21 cellular contexts compared by ENCODE assay signal in the genomic region with DNA sequence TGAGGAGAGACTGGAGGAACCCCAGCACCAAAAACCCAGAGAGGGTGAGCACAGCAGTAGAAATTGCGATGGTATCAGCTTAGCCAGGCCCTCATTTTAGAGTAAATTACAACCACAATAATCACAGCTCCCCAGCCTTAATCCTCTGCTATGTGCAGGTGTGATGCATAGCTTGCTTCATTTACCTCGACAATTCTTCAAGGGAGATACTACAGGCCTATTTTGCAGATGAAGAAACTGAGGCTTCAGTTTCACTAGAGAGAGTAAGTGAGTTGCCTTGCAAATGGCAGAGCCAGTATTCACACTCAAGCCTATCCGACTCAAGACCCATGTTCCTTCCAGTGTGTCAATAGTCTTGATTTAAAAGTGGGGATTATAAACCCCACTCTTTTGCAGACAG.
"Had no signal": no experiment of that assay in that cellular context is flagged by ENCODE, and none has a peak within 500 bp of the region (broad histone marks: within the 10 kb centered on the region; RNA-seq: fewer than 3 reads in every experiment).

No MANE protein-coding gene starts in this region.

- ATAC-seq: left lobe of liver; mucosa of descending colon; psoas muscle; stimulated activated naive B cell treated with anti-CD40 and anti-IgM and Interleukin-4, amounts not matched to agents 10 μg/mL and 1 μg/mL and 100 μg/mL, for 72 hours had no signal

- H3K27me3 ChIP-seq: heart left ventricle, neural progenitor cell, testis, tibial nerve had no signal

- H2AFZ ChIP-seq: neural progenitor cell had no signal

- H3K9ac ChIP-seq: neural progenitor cell had no signal

- H3K4me2 ChIP-seq: neural progenitor cell had no signal

- H3K9me3 Mint-ChIP-seq: natural killer cell treated with Interleukin-12 subunit alpha and Interleukin-12 subunit beta and Interleukin-15 and Interleukin-18, amount 100 ng/mL, for 72 hours; neural progenitor cell; stimulated activated naive B cell treated with anti-CD40 and anti-IgM and Interleukin-4, amounts not matched to agents 10 μg/mL and 1 μg/mL and 100 μg/mL, for 72 hours; stimulated activated naive CD8-positive, alpha-beta T cell treated with anti-CD3 and anti-CD28 coated beads, Interleukin-15, amount 100 ng/mL, for 72 hours had no signal

- H3K4me1 Mint-ChIP-seq: stimulated activated naive B cell treated with anti-CD40 and anti-IgM and Interleukin-4, amounts not matched to agents 10 μg/mL and 1 μg/mL and 100 μg/mL, for 72 hours; stimulated activated naive CD8-positive, alpha-beta T cell treated with anti-CD3 and anti-CD28 coated beads, Interleukin-15, amount 100 ng/mL, for 72 hours had no signal

- H3K27ac ChIP-seq: coronary artery, heart left ventricle, neural progenitor cell, psoas muscle, testis had no signal

- H3K9me3 ChIP-seq: heart left ventricle, mucosa of descending colon, psoas muscle, testis, tibial nerve had no signal

- DNase-seq: effector CD8-positive, alpha-beta T cell; heart left ventricle; hippocampal formation; mammary epithelial cell; mucosa of descending colon; occipital lobe; psoas muscle; retina; stimulated activated CD4-positive, alpha-beta T cell treated with anti-CD3 and anti-CD28 coated beads, Interleukin-2, amount 100 ng/mL, for 24 hours; stimulated activated CD4-positive, alpha-beta T cell treated with anti-CD3 and anti-CD28 coated beads, Interleukin-4, amount 100 ng/mL, for 4 hours; stimulated activated naive B cell treated with anti-CD40 and anti-IgM and Interleukin-4, amounts not matched to agents 10 μg/mL and 1 μg/mL and 100 μg/mL, for 72 hours; stimulated activated naive CD8-positive, alpha-beta T cell treated with anti-CD3 and anti-CD28 coated beads, Interleukin-15, amount 100 ng/mL, for 72 hours; testis had no signal

- FAIRE-seq: frontal cortex, islet of Langerhans had no signal

- H3K36me3 Mint-ChIP-seq: natural killer cell treated with Interleukin-12 subunit alpha and Interleukin-12 subunit beta and Interleukin-15 and Interleukin-18, amount 100 ng/mL, for 72 hours; neural progenitor cell; stimulated activated naive B cell treated with anti-CD40 and anti-IgM and Interleukin-4, amounts not matched to agents 10 μg/mL and 1 μg/mL and 100 μg/mL, for 72 hours had no signal

- H3K36me3 ChIP-seq: heart left ventricle, neural progenitor cell, tibial nerve had no signal

- H3K27me3 Mint-ChIP-seq: stimulated activated naive B cell treated with anti-CD40 and anti-IgM and Interleukin-4, amounts not matched to agents 10 μg/mL and 1 μg/mL and 100 μg/mL, for 72 hours; stimulated activated naive CD8-positive, alpha-beta T cell treated with anti-CD3 and anti-CD28 coated beads, Interleukin-15, amount 100 ng/mL, for 72 hours had no signal

- H3K4me1 ChIP-seq: testis had no signal

- H3K27ac Mint-ChIP-seq: natural killer cell treated with Interleukin-12 subunit alpha and Interleukin-12 subunit beta and Interleukin-15 and Interleukin-18, amount 100 ng/mL, for 72 hours; neural progenitor cell; stimulated activated naive B cell treated with anti-CD40 and anti-IgM and Interleukin-4, amounts not matched to agents 10 μg/mL and 1 μg/mL and 100 μg/mL, for 72 hours; stimulated activated naive CD8-positive, alpha-beta T cell treated with anti-CD3 and anti-CD28 coated beads, Interleukin-15, amount 100 ng/mL, for 72 hours had no signal

- H3K4me3 Mint-ChIP-seq: natural killer cell treated with Interleukin-12 subunit alpha and Interleukin-12 subunit beta and Interleukin-15 and Interleukin-18, amount 100 ng/mL, for 72 hours; neural progenitor cell; stimulated activated naive B cell treated with anti-CD40 and anti-IgM and Interleukin-4, amounts not matched to agents 10 μg/mL and 1 μg/mL and 100 μg/mL, for 72 hours; stimulated activated naive CD8-positive, alpha-beta T cell treated with anti-CD3 and anti-CD28 coated beads, Interleukin-15, amount 100 ng/mL, for 72 hours had no signal

- H3K4me3 ChIP-seq: coronary artery, heart left ventricle, mucosa of descending colon, neural progenitor cell, psoas muscle, skin epidermis, testis, tibial nerve had no signal
